ENCODE assay signal across 8 cellular contexts in genomic region chr3:43327184-43327950, GRCh38. TPM values are rescaled to one million over a fixed set of nuclear protein-coding genes. Genes with fewer than 3 reads are reported as not detected.
A peak's percentile ranks its signal among the peaks of the same experiment; 100 is the strongest.
DNase-seq lines count a peak whose midpoint lies in the region; ATAC-seq, FAIRE-seq and TF ChIP-seq lines count a peak whose summit lies in the region.

No MANE protein-coding gene starts in this region.

- no peak overlapping the region for H3K4me2 ChIP-seq in K562 (ENCODE audit: insufficient read depth, low read length)

- CTCF ChIA-PET in K562 (lab: Yijun Ruan, JAX; ENCODE audit: low intra/inter-chr PET ratio): no interaction called here

- intact Hi-C loops in Right ventricle myocardium inferior (cut with DNase I): loop anchor here (5.0 kb wide), 1 partner anchor 40 kb away; the partner anchor contains the start of gene SNRK
- intact Hi-C loops in cardiac septum (cut with DNase I): loop anchor here (5.0 kb wide), 1 partner anchor 100 kb away; no protein-coding TSS in a partner anchor
- intact Hi-C loops in K562 (cut with micrococcal nuclease): no loop called here

- BruUV-seq in K562 (replicated peaks; lab: Mats Ljungman, UMichigan): no TSS peak

- H3K4me1 ChIP-seq in K562 (replicated peaks in 1 of 2; ENCODE audit: control insufficient read depth in 2 of 2, insufficient read depth in 2 of 2, low read length in 2 of 2): no peaks in the 10 kb centered on the region; a peak in 1 of 5 replicates

- H4K20me1 ChIP-seq in K562 (replicated peaks; ENCODE audit: control insufficient read depth, insufficient read depth, low read length): no peaks in the 10 kb centered on the region

- peaks cover 7% of the 10 kb centered on the region; the same call in 1 of the 3 replicates for H3K79me2 ChIP-seq in K562 (ENCODE audit: control insufficient read depth, insufficient read depth, low read length)

- ATAC-seq in Right ventricle myocardium inferior: peak; percentile 86
- no peak; the same call in 2 of the 3 replicates for ATAC-seq in K562
- ATAC-seq in GM18861 (IDR thresholded peaks at IDR 0.05; ENCODE audit: unreplicated experiment): no peak

- 6% methylated on average over 1 of the region's 1 CpG for WGBS in K562 (ENCODE audit: insufficient coverage, low coverage, missing lambda C conversion rate)

- in situ Hi-C loops in K562 (cut with MboI): no loop called here

- no peak overlapping the region for H2AFZ ChIP-seq in K562 (ENCODE audit: low read depth, low read length)

- no peaks in the 10 kb centered on the region for H3K9me3 ChIP-seq in K562 (replicated peaks; ENCODE audit: control insufficient read depth, insufficient read depth, low read depth, low read length)

- no peak overlapping the region for H3K9ac ChIP-seq in K562 (ENCODE audit: insufficient read depth in 1 of 2, low read depth in 2 of 2, low read length in 2 of 2)

- H3K36me3 ChIP-seq in K562 (ENCODE audit: control insufficient read depth, insufficient read depth, low read length): no peaks in the 10 kb centered on the region

- FAIRE-seq in K562 (lab: Jason Lieb, UNC): no peak

- H3K9me1 ChIP-seq in K562 (ENCODE audit: control insufficient read depth, insufficient read depth, low read length): no peaks in the 10 kb centered on the region

- DNase-seq in Right ventricle myocardium inferior (ENCODE audit: missing footprints) (no peak), cardiac septum (ENCODE audit: low spot score) (no peak), K562 (ENCODE audit: extremely low read depth in 1 of 4, low spot score in 3 of 4) (no peak), midbrain (lab: John Stamatoyannopoulos, UW) (peak; percentile 16), OCI-M2 (lab: John Stamatoyannopoulos, UW; ENCODE audit: unreplicated experiment) (no peak), 8988T (no peak), NCI-H2227 treated with DMSO at 0.1 percent for 48 hours (lab: John Stamatoyannopoulos, UW) (no peak)

- no peak for TF ChIP-seq EP300 in K562 (IDR thresholded peaks at IDR 0.05; ENCODE audit: low read length)

- POLR2A ChIA-PET in K562 (lab: Yijun Ruan, JAX): interaction anchor here (1.5 kb wide), 1 partner anchor 9 kb away, joined by 3 read pairs; no protein-coding TSS in a partner anchor

- H3K27ac ChIP-seq in K562 (ENCODE audit: extremely low read depth, low read depth, low read length): no peak overlapping the region

- no peak for TF ChIP-seq RAD21 in K562 (CRISPR knock-in tag; conservative IDR thresholded peaks at IDR 0.05 in 1 of 2, IDR thresholded peaks at IDR 0.05 in 1 of 2)

- H3K4me3 ChIP-seq in K562: no peak overlapping the region

- H3K27me3 ChIP-seq in K562 (ENCODE audit: control insufficient read depth in 2 of 2, insufficient read depth in 2 of 2, low read length in 2 of 2): no peaks in the 10 kb centered on the region; a peak in 1 of 5 replicates

- TF ChIP-seq POLR2A in K562 (conservative IDR thresholded peaks at IDR 0.05): no peak

- TF ChIP-seq CTCF in K562 (IDR thresholded peaks at IDR 0.05 in 2 of 3, conservative IDR thresholded peaks at IDR 0.05 in 1 of 3; ENCODE audit: insufficient read depth in 2 of 3, low read depth in 1 of 3, low read length in 3 of 3): no peak

TF ChIP-seq in K562, 482 proteins besides CTCF, POLR2A, EP300 and RAD21 (continues in another document):
- TF ChIP-seq BMI1 (IDR thresholded peaks at IDR 0.05; ENCODE audit: low read length) (no peak), RHOXF2B (CRISPR knock-in tag; conservative IDR thresholded peaks at IDR 0.05) (no peak), KDM1A (IDR thresholded peaks at IDR 0.05) (peak in 1 of 2 experiments; percentile 39; a peak in 1 of 4 replicates), PRDM10 (IDR thresholded peaks at IDR 0.05; ENCODE audit: partially characterized antibody) (no peak), MTA1 (IDR thresholded peaks at IDR 0.05; ENCODE audit: borderline replicate concordance) (no peak), BRD9 (IDR thresholded peaks at IDR 0.05; ENCODE audit: low read depth, partially characterized antibody) (no peak), PBX2 (CRISPR knock-in tag; IDR thresholded peaks at IDR 0.05; ENCODE audit: low read depth) (no peak), PBX2 (tag; conservative IDR thresholded peaks at IDR 0.05; ENCODE audit: low read depth) (peak; percentile 77), KAT7 (CRISPR knock-in tag; IDR thresholded peaks at IDR 0.05; ENCODE audit: borderline replicate concordance) (no peak), TFE3 (CRISPR knock-in tag; IDR thresholded peaks at IDR 0.05) (peak; percentile 23; the same call in 1 of the 2 replicates), TEAD1 (CRISPR knock-in tag; IDR thresholded peaks at IDR 0.05) (peak in 1 of 2 experiments; percentile 70; a peak in 1 of 4 replicates), GATAD2B (IDR thresholded peaks at IDR 0.05; ENCODE audit: borderline replicate concordance) (no peak)

RNA-seq across cellular contexts. Expression of gene SNRK, which starts 41.0 kb away (rescaled TPM):
- total RNA-seq in Right ventricle myocardium inferior: 18.9 TPM
- total RNA-seq in cardiac septum: 25.1 TPM
- 20.1 and 34.8 TPM in 2 replicates for total RNA-seq in K562 (2011; cell fraction: chromatin; rRNA removed; ENCODE audit: low replicate concordance)
- 8.0 and 9.3 TPM in 2 replicates for total RNA-seq in K562 (2011; cell fraction: nucleolus; rRNA removed)
- total RNA-seq in K562 (2011; cell fraction: nucleoplasm; rRNA removed): 13.2 and 26.1 TPM in 2 replicates
- total RNA-seq in K562 (2014; rRNA removed): 8.9 and 9.7 TPM in 2 replicates
- 10.8 and 12.6 TPM in 2 replicates for total RNA-seq in K562 (2014; rRNA removed; fragmentation: Illumina TruSeq; extraction: Trizol)
- total RNA-seq in K562 (2015; rRNA removed; fragmentation: Illumina TruSeq; extraction: Trizol): 10.4 and 12.3 TPM in 2 replicates
- total RNA-seq in K562 (2021): 8.2 and 11.5 TPM in 2 replicates
- polyA plus RNA-seq in K562 (2011; rRNA removed): 6.7 and 7.3 TPM in 2 replicates
- 4.2 and 4.8 TPM in 2 replicates for polyA plus RNA-seq in K562 (2011; cell fraction: cytosol; rRNA removed)
- 8.2 and 9.1 TPM in 2 replicates for polyA plus RNA-seq in K562 (2011; cell fraction: nucleus; rRNA removed)
- 4.8 and 6.7 TPM in 2 replicates for polyA plus RNA-seq in K562 (2012)
- 6.8 and 7.1 TPM in 2 replicates for polyA plus RNA-seq in K562 (2014; fragmentation: Illumina TruSeq; extraction: Trizol)
- 1 to 10 TPM; 1.7 to 2.0 TPM for polyA plus RNA-seq in K562 (2014; fragmentation: Nextera tagmentation; extraction: Ambion mirVana)
- 4.2 TPM in 2 replicates for polyA plus RNA-seq in K562 (2014; rRNA removed)
- 24.8 and 27.8 TPM in 2 replicates for polyA minus RNA-seq in K562 (2011; rRNA and poly(A)+ RNA removed)
- polyA minus RNA-seq in K562 (2011; cell fraction: cytosol; rRNA and poly(A)+ RNA removed): 13.2 and 20.2 TPM in 2 replicates
- 10.1 and 14.2 TPM in 2 replicates for polyA minus RNA-seq in K562 (2011; cell fraction: nucleus; rRNA and poly(A)+ RNA removed)
